In the genomic region with DNA sequence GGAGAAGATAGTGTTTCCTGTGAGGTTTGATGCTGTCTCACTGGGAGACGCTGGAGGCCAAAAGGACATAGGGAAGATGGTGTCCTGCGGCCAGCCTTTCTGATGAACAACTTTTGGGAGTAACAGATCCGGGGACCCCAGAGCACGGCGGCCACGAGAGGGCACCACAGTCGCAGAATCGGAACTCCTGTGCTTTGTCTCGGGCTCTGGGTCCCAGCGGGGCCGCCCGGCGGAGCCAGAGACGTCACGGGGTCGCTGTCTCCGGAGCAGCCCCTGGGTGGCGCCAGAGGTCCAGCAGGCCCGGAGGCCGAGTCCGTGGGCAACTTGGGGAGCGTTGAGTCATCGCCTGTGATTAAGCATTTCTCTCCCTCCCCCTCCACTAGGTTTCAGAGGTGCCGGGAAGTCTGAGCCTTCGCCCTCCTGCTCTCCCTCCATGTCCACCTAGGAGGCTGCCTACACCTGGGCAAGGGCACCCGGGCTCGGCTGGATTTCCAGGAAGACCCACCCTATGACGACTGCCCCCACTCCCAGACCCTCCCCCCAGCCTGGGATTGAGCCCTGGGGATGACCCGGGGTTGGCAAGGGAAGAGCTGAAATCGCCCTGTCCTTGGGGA, we compare ENCODE assay signal across 8 cellular contexts. TPM values are rescaled to one million over a fixed set of nuclear protein-coding genes. Genes with fewer than 3 reads are reported as not detected.
DNase-seq lines count a peak whose midpoint lies in the region; ATAC-seq, FAIRE-seq and TF ChIP-seq lines count a peak whose summit lies in the region.

No MANE protein-coding gene starts in this region.

- H3K9me3 ChIP-seq in iPS DF 6.9 (ENCODE audit: control insufficient read depth, insufficient read depth, low read length): no peaks in the 10 kb centered on the region

- ATAC-seq in GM18519 (IDR thresholded peaks at IDR 0.05; ENCODE audit: low FRiP score, unreplicated experiment) (peak; percentile 45), HG03060 (IDR thresholded peaks at IDR 0.05; ENCODE audit: low read depth, unreplicated experiment) (peak; percentile 54)

- peak; percentile 73 for FAIRE-seq in TTC549 (lab: Jason Lieb, UNC)

- H3K27me3 Mint-ChIP-seq in brain: no peaks in the 10 kb centered on the region

- H3K4me1 Mint-ChIP-seq in brain: peaks cover 35% of the 10 kb centered on the region

- H3K9me3 Mint-ChIP-seq in brain: no peaks in the 10 kb centered on the region

- peak; percentile 90 for DNase-seq in 8988T
- DNase-seq in NCI-H2107 (lab: John Stamatoyannopoulos, UW): peak; percentile 84
- peak; percentile 92 for DNase-seq in iPS DF 6.9 (ENCODE audit: low read depth, low spot score)
- peak; percentile 74 for DNase-seq in skeletal muscle cell (ENCODE audit: low read depth)

- no CpG with 5 or more reads among the region's 30 CpGs for WGBS in iPS DF 6.9 (ENCODE audit: insufficient coverage, insufficient read length)

- no peak overlapping the region for H3K27ac ChIP-seq in iPS DF 6.9 (ENCODE audit: low read length)

- H3K36me3 Mint-ChIP-seq in brain: no peaks in the 10 kb centered on the region

- TF ChIP-seq CTCF in brain (conservative IDR thresholded peaks at IDR 0.05): peak; percentile 99

- H3K36me3 ChIP-seq in iPS DF 6.9 (ENCODE audit: control insufficient read depth, insufficient read depth, low read length): no peaks in the 10 kb centered on the region

- peak overlapping the region; percentile 22 to 49 (median 38) for H3K4me3 Mint-ChIP-seq in brain

- H3K27me3 ChIP-seq in iPS DF 6.9 (ENCODE audit: control insufficient read depth, insufficient read depth, low read length): peaks cover 4% of the 10 kb centered on the region; the same call in 1 of the 2 replicates

- peak overlapping the region; percentile 51 to 94 (median 78) for H3K27ac Mint-ChIP-seq in brain

- peak overlapping the region; percentile 12; the same call in 1 of the 2 replicates for H3K4me3 ChIP-seq in iPS DF 6.9 (ENCODE audit: low read length)
- H3K4me3 ChIP-seq in skeletal muscle cell (ENCODE audit: low read depth, low read length): peak overlapping the region; percentile 11

- peaks cover 15% of the 10 kb centered on the region for H3K4me1 ChIP-seq in iPS DF 6.9 (ENCODE audit: control insufficient read depth, insufficient read depth, low read length)

RNA-seq across cellular contexts. Expression of gene NANOS3, which starts 3.2 kb away (rescaled TPM):
- polyA plus RNA-seq in brain (ENCODE audit: insufficient read depth, low read depth, low replicate concordance): 14.6 TPM

RNA-seq across cellular contexts. Expression of gene BRME1, which starts 25.8 kb away (rescaled TPM):
- 19.0 TPM for polyA plus RNA-seq in brain (ENCODE audit: insufficient read depth, low read depth, low replicate concordance)

RNA-seq across cellular contexts. Expression of gene CC2D1A, which starts 25.8 kb away (rescaled TPM):
- polyA plus RNA-seq in brain (ENCODE audit: insufficient read depth, low read depth, low replicate concordance): 75.2 TPM

RNA-seq across cellular contexts. Expression of gene PODNL1, which starts 58.1 kb away (rescaled TPM):
- 2.4 TPM for polyA plus RNA-seq in brain (ENCODE audit: insufficient read depth, low read depth, low replicate concordance)
